In genomic region chr3:41247055-41247454, GRCh38 we compare ENCODE assay signal across 16 cellular contexts.
"Had no signal": no experiment of that assay in that cellular context is flagged by ENCODE, and none has a peak within 500 bp of the region (broad histone marks: within the 10 kb centered on the region; RNA-seq: fewer than 3 reads in every experiment).

No MANE protein-coding gene starts in this region.

- H3K4me1 ChIP-seq: lower lobe of right lung had no signal

- H3K9me3 ChIP-seq: lower lobe of right lung, neutrophil had no signal

- H3K27me3 ChIP-seq: dorsolateral prefrontal cortex, neutrophil had no signal

- ATAC-seq: activated CD4-positive, CD25-positive, alpha-beta regulatory T cell treated with anti-CD3 and anti-CD28 coated beads, Interleukin-2, amount 50 U/mL, for 24 hours; T-cell had no signal

- FAIRE-seq: kidney had no signal

- DNase-seq: activated CD4-positive, alpha-beta T cell treated with anti-CD3 and anti-CD28 coated beads, Interleukin-2, amount 50 U/mL, for 4 hours; activated naive CD4-positive, alpha-beta T cell; activated T-cell treated with anti-CD3 and anti-CD28 coated beads for 4 hours; aorta; kidney; lower lobe of right lung; naive B cell; stimulated activated CD4-positive, alpha-beta T cell treated with anti-CD3 and anti-CD28 coated beads, Interleukin-4, amount 100 ng/mL, for 4 hours; stimulated activated CD8-positive, alpha-beta memory T cell treated with anti-CD3 and anti-CD28 coated beads, Interleukin-4, amount 100 ng/mL, for 48 hours; stimulated activated naive CD4-positive, alpha-beta T cell treated with Interleukin-2 at 50 U/mL for 16 hours; T-cell; T-helper 9 cell had no signal

- H3K27ac ChIP-seq: dorsolateral prefrontal cortex, lower lobe of right lung, neutrophil had no signal

- H3K4me3 ChIP-seq: lower lobe of right lung, skin epidermis had no signal
